ENCODE assay signal across 1 cellular context in the genomic region with DNA sequence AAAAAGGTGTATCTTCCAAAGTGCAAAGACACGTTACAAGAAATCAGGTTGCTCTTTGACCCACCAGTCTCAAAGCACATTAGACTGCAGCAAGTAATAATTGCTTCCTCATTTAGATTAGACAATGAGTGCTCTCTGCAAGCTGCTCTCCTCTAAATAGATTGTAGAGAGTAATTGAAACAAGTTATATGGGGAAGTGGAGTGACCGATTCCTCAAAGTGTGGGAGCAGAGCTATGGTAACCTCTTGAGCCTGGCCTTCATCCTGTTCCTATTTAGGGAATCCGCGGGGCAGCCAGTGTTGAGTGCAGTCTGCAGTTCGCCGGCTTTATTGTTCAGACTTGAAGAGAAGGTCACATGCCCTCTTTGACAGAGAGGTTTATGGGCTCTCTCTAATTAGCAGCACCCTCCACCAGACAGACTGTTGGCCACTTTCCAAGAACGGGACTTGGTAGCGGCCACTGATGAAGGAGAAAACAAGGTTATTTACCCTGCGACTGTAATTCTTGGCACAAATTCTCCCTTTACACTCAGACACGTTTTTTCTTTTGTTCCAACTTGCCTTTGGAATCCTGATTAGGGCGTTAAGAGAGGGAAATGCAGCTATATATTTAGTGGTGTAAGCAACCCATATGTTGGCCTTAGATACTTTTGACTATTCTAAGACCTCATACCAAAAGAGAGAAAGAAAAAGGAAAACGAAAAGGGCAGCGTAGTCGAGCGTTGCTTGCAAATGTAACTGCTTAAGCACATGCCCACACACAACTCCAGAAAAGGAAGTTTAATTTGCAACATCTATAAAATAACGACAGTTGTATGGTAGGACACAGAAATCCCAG.
TF ChIP-seq lines count a peak whose summit lies in the region.

No MANE protein-coding gene starts in this region.

TF ChIP-seq in GM12878, 131 proteins besides CTCF, POLR2A, EP300 and RAD21 (continued from another document and continues in another):
- TF ChIP-seq, protein P1, sequence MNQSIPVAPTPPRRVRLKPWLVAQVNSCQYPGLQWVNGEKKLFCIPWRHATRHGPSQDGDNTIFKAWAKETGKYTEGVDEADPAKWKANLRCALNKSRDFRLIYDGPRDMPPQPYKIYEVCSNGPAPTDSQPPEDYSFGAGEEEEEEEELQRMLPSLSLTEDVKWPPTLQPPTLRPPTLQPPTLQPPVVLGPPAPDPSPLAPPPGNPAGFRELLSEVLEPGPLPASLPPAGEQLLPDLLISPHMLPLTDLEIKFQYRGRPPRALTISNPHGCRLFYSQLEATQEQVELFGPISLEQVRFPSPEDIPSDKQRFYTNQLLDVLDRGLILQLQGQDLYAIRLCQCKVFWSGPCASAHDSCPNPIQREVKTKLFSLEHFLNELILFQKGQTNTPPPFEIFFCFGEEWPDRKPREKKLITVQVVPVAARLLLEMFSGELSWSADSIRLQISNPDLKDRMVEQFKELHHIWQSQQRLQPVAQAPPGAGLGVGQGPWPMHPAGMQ (IDR thresholded peaks at IDR 0.05; ENCODE audit: borderline replicate concordance) = no peak
- TF ChIP-seq NFXL1 (IDR thresholded peaks at IDR 0.05; ENCODE audit: borderline replicate concordance) (no peak), TBL1XR1 (IDR thresholded peaks at IDR 0.05; ENCODE audit: low read depth, low read length) (no peak), TCF12 (IDR thresholded peaks at IDR 0.05; ENCODE audit: low read depth, low read length) (no peak), STAT3 (IDR thresholded peaks at IDR 0.05; ENCODE audit: low read depth, low read length) (no peak), NR2F1 (conservative IDR thresholded peaks at IDR 0.05) (peak; percentile 82), TARDBP (IDR thresholded peaks at IDR 0.05; ENCODE audit: borderline replicate concordance) (no peak), CHD2 (IDR thresholded peaks at IDR 0.05; ENCODE audit: borderline replicate concordance, low read depth, low read length) (no peak), TCF7 (IDR thresholded peaks at IDR 0.05; ENCODE audit: borderline replicate concordance) (no peak), YY1 (IDR thresholded peaks at IDR 0.05; ENCODE audit: low read depth, low read length) (no peak), WRNIP1 (IDR thresholded peaks at IDR 0.05; ENCODE audit: borderline replicate concordance, low read depth, low read length) (no peak), ZNF384 (IDR thresholded peaks at IDR 0.05; ENCODE audit: borderline replicate concordance, low read depth, low read length) (no peak), HCFC1 (IDR thresholded peaks at IDR 0.05; ENCODE audit: low read length) (no peak), POLR2AphosphoS2 (IDR thresholded peaks at IDR 0.05; ENCODE audit: low read depth, low read length) (no peak), TAF1 (IDR thresholded peaks at IDR 0.05; ENCODE audit: borderline replicate concordance, low read depth, low read length) (peak; percentile 42; the same call in 1 of the 2 replicates), RB1 (IDR thresholded peaks at IDR 0.05; ENCODE audit: borderline replicate concordance) (no peak), SIX5 (IDR thresholded peaks at IDR 0.05; ENCODE audit: low read depth, low read length, severe bottlenecking) (no peak), ZNF24 (IDR thresholded peaks at IDR 0.05) (no peak), CREB1 (IDR thresholded peaks at IDR 0.05; ENCODE audit: low read depth) (no peak), PAX5 (IDR thresholded peaks at IDR 0.05; ENCODE audit: borderline replicate concordance, low read depth, low read length) (no peak), ESRRA (IDR thresholded peaks at IDR 0.05; ENCODE audit: low read length) (no peak), HDGF (IDR thresholded peaks at IDR 0.05) (no peak), RUNX3 (IDR thresholded peaks at IDR 0.05; ENCODE audit: low read length) (no peak)
- TF ChIP-seq, protein P2, sequence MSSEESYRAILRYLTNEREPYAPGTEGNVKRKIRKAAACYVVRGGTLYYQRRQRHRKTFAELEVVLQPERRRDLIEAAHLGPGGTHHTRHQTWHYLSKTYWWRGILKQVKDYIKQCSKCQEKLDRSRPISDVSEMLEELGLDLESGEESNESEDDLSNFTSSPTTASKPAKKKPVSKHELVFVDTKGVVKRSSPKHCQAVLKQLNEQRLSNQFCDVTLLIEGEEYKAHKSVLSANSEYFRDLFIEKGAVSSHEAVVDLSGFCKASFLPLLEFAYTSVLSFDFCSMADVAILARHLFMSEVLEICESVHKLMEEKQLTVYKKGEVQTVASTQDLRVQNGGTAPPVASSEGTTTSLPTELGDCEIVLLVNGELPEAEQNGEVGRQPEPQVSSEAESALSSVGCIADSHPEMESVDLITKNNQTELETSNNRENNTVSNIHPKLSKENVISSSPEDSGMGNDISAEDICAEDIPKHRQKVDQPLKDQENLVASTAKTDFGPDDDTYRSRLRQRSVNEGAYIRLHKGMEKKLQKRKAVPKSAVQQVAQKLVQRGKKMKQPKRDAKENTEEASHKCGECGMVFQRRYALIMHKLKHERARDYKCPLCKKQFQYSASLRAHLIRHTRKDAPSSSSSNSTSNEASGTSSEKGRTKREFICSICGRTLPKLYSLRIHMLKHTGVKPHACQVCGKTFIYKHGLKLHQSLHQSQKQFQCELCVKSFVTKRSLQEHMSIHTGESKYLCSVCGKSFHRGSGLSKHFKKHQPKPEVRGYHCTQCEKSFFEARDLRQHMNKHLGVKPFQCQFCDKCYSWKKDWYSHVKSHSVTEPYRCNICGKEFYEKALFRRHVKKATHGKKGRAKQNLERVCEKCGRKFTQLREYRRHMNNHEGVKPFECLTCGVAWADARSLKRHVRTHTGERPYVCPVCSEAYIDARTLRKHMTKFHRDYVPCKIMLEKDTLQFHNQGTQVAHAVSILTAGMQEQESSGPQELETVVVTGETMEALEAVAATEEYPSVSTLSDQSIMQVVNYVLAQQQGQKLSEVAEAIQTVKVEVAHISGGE (CRISPR knock-in tag; IDR thresholded peaks at IDR 0.05) = no peak
- TF ChIP-seq, protein P3, sequence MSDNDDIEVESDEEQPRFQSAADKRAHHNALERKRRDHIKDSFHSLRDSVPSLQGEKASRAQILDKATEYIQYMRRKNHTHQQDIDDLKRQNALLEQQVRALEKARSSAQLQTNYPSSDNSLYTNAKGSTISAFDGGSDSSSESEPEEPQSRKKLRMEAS (IDR thresholded peaks at IDR 0.05; ENCODE audit: low read depth, low read length) = no peak
- TF ChIP-seq, protein P4, sequence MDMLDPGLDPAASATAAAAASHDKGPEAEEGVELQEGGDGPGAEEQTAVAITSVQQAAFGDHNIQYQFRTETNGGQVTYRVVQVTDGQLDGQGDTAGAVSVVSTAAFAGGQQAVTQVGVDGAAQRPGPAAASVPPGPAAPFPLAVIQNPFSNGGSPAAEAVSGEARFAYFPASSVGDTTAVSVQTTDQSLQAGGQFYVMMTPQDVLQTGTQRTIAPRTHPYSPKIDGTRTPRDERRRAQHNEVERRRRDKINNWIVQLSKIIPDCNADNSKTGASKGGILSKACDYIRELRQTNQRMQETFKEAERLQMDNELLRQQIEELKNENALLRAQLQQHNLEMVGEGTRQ (IDR thresholded peaks at IDR 0.05; ENCODE audit: borderline replicate concordance, low read depth, low read length) = peak; percentile 55; the same call in 1 of the 2 replicates
- TF ChIP-seq, protein P5, sequence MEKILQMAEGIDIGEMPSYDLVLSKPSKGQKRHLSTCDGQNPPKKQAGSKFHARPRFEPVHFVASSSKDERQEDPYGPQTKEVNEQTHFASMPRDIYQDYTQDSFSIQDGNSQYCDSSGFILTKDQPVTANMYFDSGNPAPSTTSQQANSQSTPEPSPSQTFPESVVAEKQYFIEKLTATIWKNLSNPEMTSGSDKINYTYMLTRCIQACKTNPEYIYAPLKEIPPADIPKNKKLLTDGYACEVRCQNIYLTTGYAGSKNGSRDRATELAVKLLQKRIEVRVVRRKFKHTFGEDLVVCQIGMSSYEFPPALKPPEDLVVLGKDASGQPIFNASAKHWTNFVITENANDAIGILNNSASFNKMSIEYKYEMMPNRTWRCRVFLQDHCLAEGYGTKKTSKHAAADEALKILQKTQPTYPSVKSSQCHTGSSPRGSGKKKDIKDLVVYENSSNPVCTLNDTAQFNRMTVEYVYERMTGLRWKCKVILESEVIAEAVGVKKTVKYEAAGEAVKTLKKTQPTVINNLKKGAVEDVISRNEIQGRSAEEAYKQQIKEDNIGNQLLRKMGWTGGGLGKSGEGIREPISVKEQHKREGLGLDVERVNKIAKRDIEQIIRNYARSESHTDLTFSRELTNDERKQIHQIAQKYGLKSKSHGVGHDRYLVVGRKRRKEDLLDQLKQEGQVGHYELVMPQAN (conservative IDR thresholded peaks at IDR 0.05) = 0 out of 2 replicates have a peak, but pooled peaks have one; percentile 35
- TF ChIP-seq, protein P6, sequence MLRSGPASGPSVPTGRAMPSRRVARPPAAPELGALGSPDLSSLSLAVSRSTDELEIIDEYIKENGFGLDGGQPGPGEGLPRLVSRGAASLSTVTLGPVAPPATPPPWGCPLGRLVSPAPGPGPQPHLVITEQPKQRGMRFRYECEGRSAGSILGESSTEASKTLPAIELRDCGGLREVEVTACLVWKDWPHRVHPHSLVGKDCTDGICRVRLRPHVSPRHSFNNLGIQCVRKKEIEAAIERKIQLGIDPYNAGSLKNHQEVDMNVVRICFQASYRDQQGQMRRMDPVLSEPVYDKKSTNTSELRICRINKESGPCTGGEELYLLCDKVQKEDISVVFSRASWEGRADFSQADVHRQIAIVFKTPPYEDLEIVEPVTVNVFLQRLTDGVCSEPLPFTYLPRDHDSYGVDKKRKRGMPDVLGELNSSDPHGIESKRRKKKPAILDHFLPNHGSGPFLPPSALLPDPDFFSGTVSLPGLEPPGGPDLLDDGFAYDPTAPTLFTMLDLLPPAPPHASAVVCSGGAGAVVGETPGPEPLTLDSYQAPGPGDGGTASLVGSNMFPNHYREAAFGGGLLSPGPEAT (IDR thresholded peaks at IDR 0.05; ENCODE audit: low read depth) = peak; percentile 34; the same call in 1 of the 2 replicates
- TF ChIP-seq, protein P7, sequence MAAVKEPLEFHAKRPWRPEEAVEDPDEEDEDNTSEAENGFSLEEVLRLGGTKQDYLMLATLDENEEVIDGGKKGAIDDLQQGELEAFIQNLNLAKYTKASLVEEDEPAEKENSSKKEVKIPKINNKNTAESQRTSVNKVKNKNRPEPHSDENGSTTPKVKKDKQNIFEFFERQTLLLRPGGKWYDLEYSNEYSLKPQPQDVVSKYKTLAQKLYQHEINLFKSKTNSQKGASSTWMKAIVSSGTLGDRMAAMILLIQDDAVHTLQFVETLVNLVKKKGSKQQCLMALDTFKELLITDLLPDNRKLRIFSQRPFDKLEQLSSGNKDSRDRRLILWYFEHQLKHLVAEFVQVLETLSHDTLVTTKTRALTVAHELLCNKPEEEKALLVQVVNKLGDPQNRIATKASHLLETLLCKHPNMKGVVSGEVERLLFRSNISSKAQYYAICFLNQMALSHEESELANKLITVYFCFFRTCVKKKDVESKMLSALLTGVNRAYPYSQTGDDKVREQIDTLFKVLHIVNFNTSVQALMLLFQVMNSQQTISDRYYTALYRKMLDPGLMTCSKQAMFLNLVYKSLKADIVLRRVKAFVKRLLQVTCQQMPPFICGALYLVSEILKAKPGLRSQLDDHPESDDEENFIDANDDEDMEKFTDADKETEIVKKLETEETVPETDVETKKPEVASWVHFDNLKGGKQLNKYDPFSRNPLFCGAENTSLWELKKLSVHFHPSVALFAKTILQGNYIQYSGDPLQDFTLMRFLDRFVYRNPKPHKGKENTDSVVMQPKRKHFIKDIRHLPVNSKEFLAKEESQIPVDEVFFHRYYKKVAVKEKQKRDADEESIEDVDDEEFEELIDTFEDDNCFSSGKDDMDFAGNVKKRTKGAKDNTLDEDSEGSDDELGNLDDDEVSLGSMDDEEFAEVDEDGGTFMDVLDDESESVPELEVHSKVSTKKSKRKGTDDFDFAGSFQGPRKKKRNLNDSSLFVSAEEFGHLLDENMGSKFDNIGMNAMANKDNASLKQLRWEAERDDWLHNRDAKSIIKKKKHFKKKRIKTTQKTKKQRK (IDR thresholded peaks at IDR 0.05; ENCODE audit: low read depth, low read length) = no peak
- TF ChIP-seq, protein P8, sequence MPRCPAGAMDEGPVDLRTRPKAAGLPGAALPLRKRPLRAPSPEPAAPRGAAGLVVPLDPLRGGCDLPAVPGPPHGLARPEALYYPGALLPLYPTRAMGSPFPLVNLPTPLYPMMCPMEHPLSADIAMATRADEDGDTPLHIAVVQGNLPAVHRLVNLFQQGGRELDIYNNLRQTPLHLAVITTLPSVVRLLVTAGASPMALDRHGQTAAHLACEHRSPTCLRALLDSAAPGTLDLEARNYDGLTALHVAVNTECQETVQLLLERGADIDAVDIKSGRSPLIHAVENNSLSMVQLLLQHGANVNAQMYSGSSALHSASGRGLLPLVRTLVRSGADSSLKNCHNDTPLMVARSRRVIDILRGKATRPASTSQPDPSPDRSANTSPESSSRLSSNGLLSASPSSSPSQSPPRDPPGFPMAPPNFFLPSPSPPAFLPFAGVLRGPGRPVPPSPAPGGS (IDR thresholded peaks at IDR 0.05; ENCODE audit: borderline replicate concordance, insufficient read depth, low read depth, low read length, poor library complexity, severe bottlenecking) = no peak
- TF ChIP-seq, protein P9, sequence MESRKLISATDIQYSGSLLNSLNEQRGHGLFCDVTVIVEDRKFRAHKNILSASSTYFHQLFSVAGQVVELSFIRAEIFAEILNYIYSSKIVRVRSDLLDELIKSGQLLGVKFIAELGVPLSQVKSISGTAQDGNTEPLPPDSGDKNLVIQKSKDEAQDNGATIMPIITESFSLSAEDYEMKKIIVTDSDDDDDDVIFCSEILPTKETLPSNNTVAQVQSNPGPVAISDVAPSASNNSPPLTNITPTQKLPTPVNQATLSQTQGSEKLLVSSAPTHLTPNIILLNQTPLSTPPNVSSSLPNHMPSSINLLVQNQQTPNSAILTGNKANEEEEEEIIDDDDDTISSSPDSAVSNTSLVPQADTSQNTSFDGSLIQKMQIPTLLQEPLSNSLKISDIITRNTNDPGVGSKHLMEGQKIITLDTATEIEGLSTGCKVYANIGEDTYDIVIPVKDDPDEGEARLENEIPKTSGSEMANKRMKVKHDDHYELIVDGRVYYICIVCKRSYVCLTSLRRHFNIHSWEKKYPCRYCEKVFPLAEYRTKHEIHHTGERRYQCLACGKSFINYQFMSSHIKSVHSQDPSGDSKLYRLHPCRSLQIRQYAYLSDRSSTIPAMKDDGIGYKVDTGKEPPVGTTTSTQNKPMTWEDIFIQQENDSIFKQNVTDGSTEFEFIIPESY (IDR thresholded peaks at IDR 0.05) = no peak
